13 cellular contexts compared by ENCODE assay signal in the genomic region with DNA sequence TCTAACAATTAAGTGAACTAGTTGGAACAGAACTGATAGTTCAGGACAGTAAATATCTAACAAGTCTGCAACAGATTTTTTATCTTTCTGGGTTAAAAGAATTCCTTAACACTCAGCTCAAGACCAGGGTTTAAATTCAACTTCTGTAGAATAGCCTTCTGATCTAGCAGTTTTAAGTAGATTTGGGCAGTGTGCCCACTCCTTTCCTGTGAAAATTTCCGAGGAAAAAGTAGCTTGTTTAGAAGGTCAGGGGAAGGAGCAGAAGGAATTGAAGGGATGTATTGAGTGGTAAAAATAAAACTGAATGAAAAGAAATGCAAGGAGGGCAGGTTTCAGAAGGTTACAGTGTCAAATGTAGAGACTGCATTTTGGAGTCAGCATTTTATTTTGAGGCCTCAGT.
"Had no signal": no experiment of that assay in that cellular context is flagged by ENCODE, and none has a peak within 500 bp of the region (broad histone marks: within the 10 kb centered on the region; RNA-seq: fewer than 3 reads in every experiment).

No MANE protein-coding gene starts in this region.

- DNase-seq: activated CD8-positive, alpha-beta memory T cell treated with anti-CD3 and anti-CD28 coated beads, Interleukin-2, amount 50 U/mL, for 4 hours; activated CD8-positive, alpha-beta T cell treated with anti-CD3 and anti-CD28 coated beads for 36 hours; activated gamma-delta T cell treated with Interleukin-2 at 50 U/mL for 16 hours; activated T-cell treated with anti-CD3 and anti-CD28 coated beads, Interleukin-2, amount 50 U/mL, for 72 hours; central memory CD4-positive, alpha-beta T cell; heart right ventricle; kidney; midbrain; posterior cingulate gyrus; right cardiac atrium; small intestine; T-helper 9 cell had no signal

- H3K9me3 ChIP-seq: tibial nerve had no signal

- H3K27me3 ChIP-seq: heart right ventricle, tibial nerve had no signal

- H3K4me3 ChIP-seq: heart right ventricle, tibial nerve had no signal

- ATAC-seq: activated CD8-positive, alpha-beta T cell treated with anti-CD3 and anti-CD28 coated beads for 36 hours; activated T-cell treated with anti-CD3 and anti-CD28 coated beads, Interleukin-2, amount 50 U/mL, for 72 hours; heart right ventricle; right cardiac atrium had no signal

- H3K27ac ChIP-seq: heart right ventricle had no signal

- H3K36me3 ChIP-seq: heart right ventricle had no signal
